Comparison of ENCODE assay signal across 26 cellular contexts in genomic region chr6:44558315-44559227, GRCh38.
DNase-seq lines count a peak whose midpoint lies in the region; ATAC-seq, FAIRE-seq and TF ChIP-seq lines count a peak whose summit lies in the region.
"Had no signal": no experiment of that assay in that cellular context is flagged by ENCODE, and none has a peak within 500 bp of the region (broad histone marks: within the 10 kb centered on the region; RNA-seq: fewer than 3 reads in every experiment).

No MANE protein-coding gene starts in this region.

- H3K27ac ChIP-seq in heart left ventricle (no peak overlapping the region), testis (no peak overlapping the region)
- H3K27ac ChIP-seq: BLaER1, cardiac muscle cell, dorsolateral prefrontal cortex, neutrophil had no signal

- no peak for DNase-seq in heart left ventricle
- DNase-seq in Right ventricle myocardium inferior (ENCODE audit: missing footprints), result no peak
- DNase-seq in adipocyte (ENCODE audit: low read depth), result peak; percentile 42
- peak; percentile 47 for DNase-seq in fibroblast of the aortic adventitia (ENCODE audit: low read depth)
- DNase-seq in urothelium cell line (ENCODE audit: low spot score), result no peak
- no peak for DNase-seq in OCI-M1 (lab: John Stamatoyannopoulos, UW)
- no peak for DNase-seq in testis
- DNase-seq: ACHN; activated CD8-positive, alpha-beta T cell treated with anti-CD3 and anti-CD28 coated beads for 36 hours; activated gamma-delta T cell; Caco-2; dorsolateral prefrontal cortex; foreskin melanocyte; hypothalamus; NCI-H1105 treated with DMSO at 0.1 percent for 48 hours; NCI-H2107; NCI-H510A; SW 1271; trophoblast cell had no signal

- no peak overlapping the region for H3K4me3 ChIP-seq in heart left ventricle
- H3K4me3 ChIP-seq in adipocyte (ENCODE audit: low read length), result no peak overlapping the region
- no peak overlapping the region for H3K4me3 ChIP-seq in fibroblast of the aortic adventitia (ENCODE audit: low read depth, low read length)
- no peak overlapping the region for H3K4me3 ChIP-seq in testis
- H3K4me3 ChIP-seq: BLaER1, cardiac muscle cell, dorsolateral prefrontal cortex, lung had no signal

- H3K27me3 ChIP-seq in heart left ventricle, result peaks cover 0 to 17% (median 0%) of the 10 kb centered on the region in 9 donors
- H3K27me3 ChIP-seq in adipocyte (replicated peaks; ENCODE audit: control insufficient read depth, insufficient read depth, low read length), result peaks cover 53% of the 10 kb centered on the region
- no peaks in the 10 kb centered on the region for H3K27me3 ChIP-seq in testis
- H3K27me3 ChIP-seq: cardiac muscle cell had no signal

- no peak overlapping the region for H3K9ac ChIP-seq in adipocyte (ENCODE audit: low read length)
- H3K9ac ChIP-seq: BLaER1 had no signal

- TF ChIP-seq CTCF in heart left ventricle (IDR thresholded peaks at IDR 0.05) (no peak), fibroblast of the aortic adventitia (IDR thresholded peaks at IDR 0.05; ENCODE audit: insufficient read depth, low read length) (no peak), testis (IDR thresholded peaks at IDR 0.05) (no peak)

- peaks cover 0 to 24% (median 5%) of the 10 kb centered on the region in 12 donors for H3K4me1 ChIP-seq in heart left ventricle
- peaks cover 12% of the 10 kb centered on the region for H3K4me1 ChIP-seq in adipocyte (ENCODE audit: control insufficient read depth, insufficient read depth, low read length)
- H3K4me1 ChIP-seq in testis, result peaks cover 3% of the 10 kb centered on the region
- H3K4me1 ChIP-seq: Caco-2 had no signal

- 57 to 69% (median 62%) methylated on average over 5 of the region's 5 CpGs for WGBS in heart left ventricle, 4 donors
- 35 to 40% methylated on average over 5 of the region's 5 CpGs for WGBS in testis, 2 donors

- TF ChIP-seq POLR2A in heart left ventricle (IDR thresholded peaks at IDR 0.05) (no peak), testis (IDR thresholded peaks at IDR 0.05) (no peak)

- peak in 3 of 4 donors; percentile 25 to 47 (median 43) for ATAC-seq in heart left ventricle
- no peak for ATAC-seq in Right ventricle myocardium inferior
- ATAC-seq in activated CD4-positive, CD25-positive, alpha-beta regulatory T cell treated with anti-CD3 and anti-CD28 coated beads, Interleukin-2, amount 50 U/mL, for 24 hours, result no peak
- ATAC-seq: activated CD8-positive, alpha-beta T cell treated with anti-CD3 and anti-CD28 coated beads for 36 hours had no signal

- H3K9me3 ChIP-seq in heart left ventricle, result no peaks in the 10 kb centered on the region
- no peaks in the 10 kb centered on the region for H3K9me3 ChIP-seq in adipocyte (ENCODE audit: control insufficient read depth, low read length)
- no peaks in the 10 kb centered on the region for H3K9me3 ChIP-seq in testis
- H3K9me3 ChIP-seq: BLaER1, Caco-2, neutrophil had no signal

- FAIRE-seq in urothelium cell line (lab: Jason Lieb, UNC), result peak; percentile 23
- FAIRE-seq: GM19239, keratinocyte had no signal

- intact Hi-C loops in heart left ventricle (cut with DNase I), result no loop called here
- intact Hi-C loops in Right ventricle myocardium inferior (cut with DNase I), result no loop called here
- intact Hi-C loops in testis (cut with DNase I; ENCODE audit: low total_unique reads), result no loop called here

- H3K36me3 ChIP-seq in heart left ventricle (no peaks in the 10 kb centered on the region), adipocyte (ENCODE audit: control insufficient read depth, insufficient read depth, low read length, severe bottlenecking) (no peaks in the 10 kb centered on the region), testis (ENCODE audit: low read depth, missing control alignments) (no peaks in the 10 kb centered on the region)
- H3K36me3 ChIP-seq: BLaER1, cardiac muscle cell, neutrophil had no signal

Comparison
In these comparisons a context has a peak if more than half of its experiments do, and no peak if none do; other contexts are left out.
1. ATAC-seq: peak in heart left ventricle (3 of 4); none in Right ventricle myocardium inferior (single experiment) and activated CD4-positive, CD25-positive, alpha-beta regulatory T cell treated with anti-CD3 and anti-CD28 coated beads, Interleukin-2, amount 50 U/mL, for 24 hours (0 of 2).
2. DNase-seq: peak in adipocyte (single experiment) and fibroblast of the aortic adventitia (single experiment); none in heart left ventricle (0 of 5), Right ventricle myocardium inferior (single experiment), urothelium cell line (single experiment), OCI-M1 (single experiment) and testis (single experiment).